27 cellular contexts compared by ENCODE assay signal in genomic region chr9:107660976-107661375, GRCh38.
"Had no signal": no experiment of that assay in that cellular context is flagged by ENCODE, and none has a peak within 500 bp of the region (broad histone marks: within the 10 kb centered on the region; RNA-seq: fewer than 3 reads in every experiment).

No MANE protein-coding gene starts in this region.

- H3K9me3 ChIP-seq: stomach, suprapubic skin, testis, thoracic aorta, thyroid gland, tibial artery, transverse colon, upper lobe of left lung, upper lobe of right lung, uterus, vagina had no signal

- H3K27ac ChIP-seq: stomach, suprapubic skin, testis, thoracic aorta, thyroid gland, tibial artery, tibial nerve, transverse colon, upper lobe of left lung, upper lobe of right lung, uterus, vagina had no signal

- H3K4me3 ChIP-seq: stomach, suprapubic skin, testis, thoracic aorta, thyroid gland, tibial artery, tibial nerve, transverse colon, upper lobe of left lung, upper lobe of right lung, uterus, vagina had no signal

- FAIRE-seq: urothelium cell line had no signal

- ATAC-seq: stimulated activated effector memory CD8-positive, alpha-beta T cell treated with anti-CD3 and anti-CD28 coated beads, Interleukin-12 subunit alpha, Interleukin-12 subunit beta, amount 100 ng/mL, for 72 hours; stimulated activated memory B cell treated with anti-CD40 and anti-IgM and Interleukin-4, amounts not matched to agents 10 μg/mL and 1 μg/mL and 100 μg/mL, for 72 hours; stimulated activated naive B cell treated with anti-CD40 and anti-IgM and Interleukin-4, amounts not matched to agents 10 μg/mL and 1 μg/mL and 100 μg/mL, for 72 hours; stimulated activated naive CD8-positive, alpha-beta T cell treated with anti-CD3 and anti-CD28 coated beads, Interleukin-15, amount 100 ng/mL, for 72 hours; stimulated activated naive CD8-positive, alpha-beta T cell treated with anti-CD3 and anti-CD28 coated beads, Interleukin-15, Interleukin-2, amounts not matched to agents 100 U/mL and 50 U/mL, for 24 hours; upper lobe of right lung had no signal

- DNase-seq: stimulated activated CD4-positive, alpha-beta T cell treated with anti-CD3 and anti-CD28 coated beads, Interleukin-2, amount 100 ng/mL, for 48 hours; stimulated activated CD4-positive, alpha-beta T cell treated with anti-CD3 and anti-CD28 coated beads, Interleukin-4, amount 100 ng/mL, for 1 hour; stimulated activated CD4-positive, alpha-beta T cell treated with anti-CD3 and anti-CD28 coated beads, Interleukin-4, amount 100 ng/mL, for 24 hours; stimulated activated CD4-positive, alpha-beta T cell treated with anti-CD3 and anti-CD28 coated beads, Interleukin-4, amount 100 ng/mL, for 4 hours; stimulated activated CD8-positive, alpha-beta memory T cell treated with anti-CD3 and anti-CD28 coated beads, Interleukin-4, amount 100 ng/mL, for 48 hours; stimulated activated naive B cell treated with anti-CD40 and anti-IgM and Interleukin-4, amounts not matched to agents 10 μg/mL and 1 μg/mL and 100 μg/mL, for 72 hours; stimulated activated naive CD4-positive, alpha-beta T cell; stimulated activated naive CD4-positive, alpha-beta T cell treated with Interleukin-2 at 50 U/mL for 16 hours; stimulated activated naive CD8-positive, alpha-beta T cell treated with anti-CD3 and anti-CD28 coated beads, Interleukin-15, amount 100 ng/mL, for 72 hours; stimulated activated naive CD8-positive, alpha-beta T cell treated with anti-CD3 and anti-CD28 coated beads, Interleukin-15, Interleukin-2, amounts not matched to agents 100 U/mL and 50 U/mL, for 24 hours; stomach; substantia nigra; testis; thyroid gland; tibial artery; transverse colon; trophoblast cell; upper lobe of left lung; upper lobe of right lung; uterus had no signal

- H3K36me3 ChIP-seq: stomach, suprapubic skin, thoracic aorta, thyroid gland, tibial artery, tibial nerve, transverse colon, upper lobe of left lung, upper lobe of right lung, uterus, vagina had no signal

- H3K27me3 ChIP-seq: stomach, suprapubic skin, testis, thyroid gland, tibial artery, tibial nerve, transverse colon, upper lobe of left lung, upper lobe of right lung, uterus, vagina had no signal

- H3K4me1 ChIP-seq: stomach, suprapubic skin, testis, thyroid gland, tibial artery, tibial nerve, transverse colon, upper lobe of left lung, upper lobe of right lung, uterus, vagina had no signal
